Comparison of ENCODE assay signal across 12 cellular contexts in genomic region chr14:102201369-102201748, GRCh38.
DNase-seq lines count a peak whose midpoint lies in the region; ATAC-seq and TF ChIP-seq lines count a peak whose summit lies in the region.
"Had no signal": no experiment of that assay in that cellular context is flagged by ENCODE, and none has a peak within 500 bp of the region (broad histone marks: within the 10 kb centered on the region; RNA-seq: fewer than 3 reads in every experiment).

No MANE protein-coding gene starts in this region.

- H3K27me3 Mint-ChIP-seq in neural crest cell (ENCODE audit: low read depth) = no peaks in the 10 kb centered on the region

- TF ChIP-seq EP300 in upper lobe of left lung (IDR thresholded peaks at IDR 0.05) = no peak

- no peak for TF ChIP-seq POLR2A in upper lobe of left lung (IDR thresholded peaks at IDR 0.05)

- H3K4me1 ChIP-seq in DND-41 (ENCODE audit: insufficient read depth, low read length) = peaks cover 45% of the 10 kb centered on the region
- peaks cover 0 to 2% (median 0%) of the 10 kb centered on the region in 4 donors for H3K4me1 ChIP-seq in upper lobe of left lung
- H3K4me1 ChIP-seq: prostate gland had no signal

- DNase-seq in DND-41 (peak; percentile 26), neural crest cell (ENCODE audit: low read depth, low spot score) (no peak), upper lobe of left lung (no peak), NCI-H1092 treated with DMSO at 0.1 percent for 48 hours (lab: John Stamatoyannopoulos, UW) (no peak)
- peak in 1 of 2 donors; percentile 34 for DNase-seq in activated naive CD4-positive, alpha-beta T cell treated with anti-CD3 and anti-CD28 coated beads, Interleukin-2, amount 50 U/mL, for 72 hours (ENCODE audit: low spot score in 2 of 2)
- DNase-seq: activated CD8-positive, alpha-beta memory T cell treated with anti-CD3 and anti-CD28 coated beads, Interleukin-2, amount 50 U/mL, for 48 hours; NCI-H1092; RPMI8226 had no signal

- H2AFZ ChIP-seq in DND-41 (ENCODE audit: low read depth, low read length) = no peak overlapping the region

- WGBS in upper lobe of left lung, 2 donors = 79 to 89% methylated on average over 10 of the region's 10 CpGs

- H3K4me3 ChIP-seq in DND-41 (ENCODE audit: low read depth in 1 of 2, low read length in 2 of 2) = no peak overlapping the region
- no peak overlapping the region for H3K4me3 ChIP-seq in upper lobe of left lung
- H3K4me3 ChIP-seq: gastroesophageal sphincter, prostate gland had no signal

- peak overlapping the region; percentile 37; the same call in 1 of the 2 replicates for H3K27ac ChIP-seq in DND-41 (ENCODE audit: low read length)
- H3K27ac ChIP-seq in upper lobe of left lung = no peak overlapping the region
- H3K27ac ChIP-seq: gastroesophageal sphincter, prostate gland had no signal

- H3K4me2 ChIP-seq in DND-41 (ENCODE audit: insufficient read depth, low read length) = peak overlapping the region; percentile 56; the same call in 1 of the 2 replicates

- peaks cover 62% of the 10 kb centered on the region for H3K36me3 ChIP-seq in DND-41 (ENCODE audit: insufficient read depth, low read length)
- H3K36me3 ChIP-seq in upper lobe of left lung = peaks cover 0 to 53% (median 33%) of the 10 kb centered on the region in 4 donors
- H3K36me3 ChIP-seq: prostate gland had no signal

- H3K9me3 ChIP-seq in DND-41 (ENCODE audit: insufficient read depth, low read length, severe bottlenecking) (no peaks in the 10 kb centered on the region), upper lobe of left lung (no peaks in the 10 kb centered on the region)
- H3K9me3 ChIP-seq: gastroesophageal sphincter, prostate gland had no signal

- no peaks in the 10 kb centered on the region for H3K9me3 Mint-ChIP-seq in activated naive CD4-positive, alpha-beta T cell treated with anti-CD3 and anti-CD28 coated beads, Interleukin-2, amount 50 U/mL, for 72 hours
- no peaks in the 10 kb centered on the region for H3K9me3 Mint-ChIP-seq in neural crest cell

- peak overlapping the region; percentile 0 to 6 for H3K27ac Mint-ChIP-seq in activated naive CD4-positive, alpha-beta T cell treated with anti-CD3 and anti-CD28 coated beads, Interleukin-2, amount 50 U/mL, for 72 hours
- peak overlapping the region; percentile 54 for H3K27ac Mint-ChIP-seq in neural crest cell (ENCODE audit: unreplicated experiment)

- peaks cover 65% of the 10 kb centered on the region for H4K20me1 ChIP-seq in DND-41 (ENCODE audit: insufficient read depth, low read length)

- peak; percentile 55 for ATAC-seq in DND-41 (ENCODE audit: insufficient read depth, low read depth)
- peak; percentile 69 for ATAC-seq in HG02610 (IDR thresholded peaks at IDR 0.05; ENCODE audit: unreplicated experiment)
- ATAC-seq in activated naive CD4-positive, alpha-beta T cell treated with anti-CD3 and anti-CD28 coated beads, Interleukin-2, amount 50 U/mL, for 72 hours = peak; percentile 40 to 80
- ATAC-seq in GM18498 (IDR thresholded peaks at IDR 0.05; ENCODE audit: unreplicated experiment) = no peak
- no peak for ATAC-seq in upper lobe of left lung (ENCODE audit: low FRiP score in 2 of 2)
- ATAC-seq: gastroesophageal sphincter had no signal

- H3K9ac ChIP-seq in DND-41 (ENCODE audit: low read depth, low read length) = no peak overlapping the region

- H3K36me3 Mint-ChIP-seq in activated naive CD4-positive, alpha-beta T cell treated with anti-CD3 and anti-CD28 coated beads, Interleukin-2, amount 50 U/mL, for 72 hours = peaks cover 10 to 22% of the 10 kb centered on the region in 2 donors
- H3K36me3 Mint-ChIP-seq in neural crest cell (ENCODE audit: low read depth) = peaks cover 17% of the 10 kb centered on the region

- no peaks in the 10 kb centered on the region for H3K27me3 ChIP-seq in DND-41 (ENCODE audit: insufficient read depth, low read length, poor library complexity)
- H3K27me3 ChIP-seq in upper lobe of left lung = no peaks in the 10 kb centered on the region
- H3K27me3 ChIP-seq: gastroesophageal sphincter had no signal

- no peak for TF ChIP-seq CTCF in DND-41 (IDR thresholded peaks at IDR 0.05; ENCODE audit: borderline replicate concordance, extremely low read depth, low read length, poor library complexity, severe bottlenecking)
- no peak for TF ChIP-seq CTCF in neural crest cell (conservative IDR thresholded peaks at IDR 0.05)
- TF ChIP-seq CTCF in upper lobe of left lung (IDR thresholded peaks at IDR 0.05) = no peak

- H3K4me1 Mint-ChIP-seq in neural crest cell = peaks cover 11% of the 10 kb centered on the region

- H3K79me2 ChIP-seq in DND-41 (ENCODE audit: insufficient read depth, low read length) = peaks cover 32% of the 10 kb centered on the region

- H3K4me3 Mint-ChIP-seq in neural crest cell = no peak overlapping the region

Comparison
In these comparisons a context has a peak if more than half of its experiments do, and no peak if none do; other contexts are left out.
1. ATAC-seq: peak in DND-41 (single experiment), HG02610 (single experiment) and activated naive CD4-positive, alpha-beta T cell treated with anti-CD3 and anti-CD28 coated beads, Interleukin-2, amount 50 U/mL, for 72 hours (2 of 2); none in GM18498 (single experiment) and upper lobe of left lung (0 of 2).